Comparison of ENCODE assay signal across 22 cellular contexts in the genomic region with DNA sequence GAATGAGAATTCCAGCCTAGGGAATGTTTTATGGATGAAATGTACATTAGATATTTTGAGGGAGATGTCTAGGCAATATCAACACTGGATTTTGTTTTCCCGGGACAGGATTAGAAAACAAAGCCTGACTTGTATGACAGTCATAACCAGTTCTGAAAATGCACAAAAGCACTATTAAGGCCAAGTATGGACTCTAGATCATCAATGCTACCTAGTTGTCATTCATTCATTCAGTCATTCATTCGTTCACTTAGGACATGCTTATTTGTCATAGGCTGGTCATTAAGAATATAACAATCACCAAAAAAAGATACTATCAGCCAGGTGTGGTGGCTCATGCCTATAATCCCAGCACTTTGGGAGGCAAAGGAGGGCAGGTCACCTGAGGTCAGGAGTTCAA.
DNase-seq lines count a peak whose midpoint lies in the region; ATAC-seq, FAIRE-seq and TF ChIP-seq lines count a peak whose summit lies in the region.
"Had no signal": no experiment of that assay in that cellular context is flagged by ENCODE, and none has a peak within 500 bp of the region (broad histone marks: within the 10 kb centered on the region; RNA-seq: fewer than 3 reads in every experiment).

No MANE protein-coding gene starts in this region.

- intact Hi-C loops in OCI-LY7 (cut with micrococcal nuclease; ENCODE audit: unreplicated experiment) (loop anchor here (5.0 to 10.0 kb wide), 2 partner anchors 440 to 473 kb away; no protein-coding TSS in a partner anchor), GM12878 (cut with micrococcal nuclease; ENCODE audit: unreplicated experiment) (loop anchor here (10.0 kb wide), 1 partner anchor 700 kb away; no protein-coding TSS in a partner anchor)

- H3K4me2 ChIP-seq in Karpas-422 (ENCODE audit: low read depth, low read length, poor library complexity, severe bottlenecking) (no peak overlapping the region), OCI-LY7 (ENCODE audit: low read length) (0 out of 2 replicates have a peak overlapping the region, but pooled peaks have one; percentile 60), GM12878 (ENCODE audit: control insufficient read depth, insufficient read depth) (no peak overlapping the region)
- H3K4me2 ChIP-seq: A549; BLaER1 treated with 17β-estradiol and CSF1 and Interleukin-3, amounts not matched to agents 10 nM and 100 nM had no signal

- in situ Hi-C loops in GM12878 (cut with MboI), result no loop called here

- H3K9me2 ChIP-seq in Karpas-422 (replicated peaks; ENCODE audit: insufficient read depth, low read length), result no peaks in the 10 kb centered on the region
- H3K9me2 ChIP-seq in OCI-LY7 (ENCODE audit: insufficient read depth, low read length), result no peaks in the 10 kb centered on the region

- H3K4me3 ChIP-seq in Karpas-422 (ENCODE audit: low read length), result no peak overlapping the region
- no peak overlapping the region for H3K4me3 ChIP-seq in OCI-LY7 (ENCODE audit: low read depth, low read length, poor library complexity, severe bottlenecking)
- no peak overlapping the region for H3K4me3 ChIP-seq in GM12878
- H3K4me3 ChIP-seq: A549; BLaER1 treated with 17β-estradiol and CSF1 and Interleukin-3, amounts not matched to agents 10 nM and 100 nM had no signal

- FAIRE-seq in GM12891 (lab: Jason Lieb, UNC) (peak; percentile 71), GM12878 (lab: Jason Lieb, UNC) (no peak)
- FAIRE-seq: A549, D721Med, G401.6, GM18507 had no signal

- H3K4me1 ChIP-seq in Karpas-422 (ENCODE audit: low read length) (peaks cover 95% of the 10 kb centered on the region), OCI-LY7 (ENCODE audit: insufficient read depth, low read length, poor library complexity, severe bottlenecking) (peaks cover 76% of the 10 kb centered on the region), GM12878 (ENCODE audit: control insufficient read depth, insufficient read depth, low read length) (peaks cover 33% of the 10 kb centered on the region)
- H3K4me1 ChIP-seq: A549, Caco-2 had no signal

- CTCF ChIA-PET in OCI-LY7 (lab: Charles Lee; ENCODE audit: unreplicated experiment), result no interaction called here
- CTCF ChIA-PET in GM12878 (lab: Yijun Ruan, JAX), result interaction anchor here (0.8 to 1.6 kb wide), 4 partner anchors 11 to 251 kb away, joined by 3 to 7 read pairs (median 4); no protein-coding TSS in a partner anchor

- no peak overlapping the region for H3K9ac ChIP-seq in Karpas-422 (ENCODE audit: low read length)
- H3K9ac ChIP-seq in GM12878 (ENCODE audit: control insufficient read depth, insufficient read depth, low read length), result no peak overlapping the region
- H3K9ac ChIP-seq: BLaER1 treated with 17β-estradiol and CSF1 and Interleukin-3, amounts not matched to agents 10 nM and 100 nM had no signal

- H4K20me1 ChIP-seq in Karpas-422 (ENCODE audit: insufficient read depth, low read depth, low read length) (no peaks in the 10 kb centered on the region), OCI-LY7 (ENCODE audit: insufficient read depth, low read length) (no peaks in the 10 kb centered on the region), GM12878 (ENCODE audit: control insufficient read depth, insufficient read depth) (no peaks in the 10 kb centered on the region)
- H4K20me1 ChIP-seq: BLaER1 treated with 17β-estradiol and CSF1 and Interleukin-3, amounts not matched to agents 10 nM and 100 nM had no signal

- SMC1A ChIA-PET in GM12878 (lab: Charles Lee; ENCODE audit: uncharacterized antibody, unreplicated experiment), result interaction anchor here (0.8 to 1.8 kb wide), 7 partner anchors 9 to 87 kb away, joined by 3 to 11 read pairs (median 4); no protein-coding TSS in a partner anchor

- no peaks in the 10 kb centered on the region for H3K27me3 ChIP-seq in Karpas-422 (ENCODE audit: low read length)
- H3K27me3 ChIP-seq in GM12878 (replicated peaks in 1 of 2; ENCODE audit: control insufficient read depth in 2 of 2, insufficient read depth in 2 of 2, low read length in 1 of 2), result no peaks in the 10 kb centered on the region
- H3K27me3 ChIP-seq: BLaER1 treated with 17β-estradiol and CSF1 and Interleukin-3, amounts not matched to agents 10 nM and 100 nM had no signal

- RAD21 ChIA-PET in GM12878 (lab: Charles Lee; ENCODE audit: unreplicated experiment), result interaction anchor here (1.3 to 4.2 kb wide), 3 partner anchors 11 to 45 kb away, joined by 3 to 45 read pairs (median 39); no protein-coding TSS in a partner anchor

- TF ChIP-seq CTCF in OCI-LY7 (conservative IDR thresholded peaks at IDR 0.05; ENCODE audit: low read length), result no peak
- TF ChIP-seq CTCF in GM12878 (IDR thresholded peaks at IDR 0.05 in 2 of 3, conservative IDR thresholded peaks at IDR 0.05 in 1 of 3; ENCODE audit: control insufficient read depth in 2 of 3, extremely low read depth in 1 of 3, insufficient read depth in 1 of 3, low read depth in 3 of 3, low read length in 3 of 3), result no peak
- TF ChIP-seq CTCF in omental fat pad (IDR thresholded peaks at IDR 0.05), result no peak

- BruUV-seq in OCI-LY7 (replicated peaks; lab: Mats Ljungman, UMichigan) (no TSS peak), GM12878 (replicated peaks; lab: Mats Ljungman, UMichigan) (no TSS peak)

- POLR2A ChIA-PET in OCI-LY7 (lab: Charles Lee) (interaction anchor here (1.1 to 2.5 kb wide), 5 partner anchors 9 to 162 kb away, joined by 3 to 9 read pairs (median 4); no protein-coding TSS in a partner anchor), GM12878 (lab: Charles Lee) (interaction anchor here (1.1 kb wide), 1 partner anchor 9 kb away, joined by 3 read pairs; no protein-coding TSS in a partner anchor)

- H3K27ac ChIP-seq in Karpas-422 (ENCODE audit: low read length), result peak overlapping the region; percentile 87; the same call in 1 of the 2 replicates
- H3K27ac ChIP-seq in OCI-LY7 (ENCODE audit: low read depth, low read length, poor library complexity, severe bottlenecking), result peak overlapping the region; percentile 90
- H3K27ac ChIP-seq in GM12878 (ENCODE audit: control insufficient read depth, insufficient read depth), result peak overlapping the region; percentile 86
- H3K27ac ChIP-seq: 22Rv1; A549; BLaER1 treated with 17β-estradiol and CSF1 and Interleukin-3, amounts not matched to agents 10 nM and 100 nM; C4-2B had no signal

- H3K79me2 ChIP-seq in Karpas-422 (ENCODE audit: low read length) (no peaks in the 10 kb centered on the region), OCI-LY7 (ENCODE audit: insufficient read depth, low read depth, low read length) (no peaks in the 10 kb centered on the region), GM12878 (ENCODE audit: control insufficient read depth, insufficient read depth, low read length) (no peaks in the 10 kb centered on the region)

- no peaks in the 10 kb centered on the region for H3K36me3 ChIP-seq in Karpas-422 (ENCODE audit: insufficient read depth, low read length)
- H3K36me3 ChIP-seq in OCI-LY7 (ENCODE audit: insufficient read depth, low read length), result peaks cover 10% of the 10 kb centered on the region
- no peaks in the 10 kb centered on the region for H3K36me3 ChIP-seq in GM12878 (ENCODE audit: control insufficient read depth in 2 of 2, insufficient read depth in 2 of 2, low read length in 1 of 2)
- H3K36me3 ChIP-seq: BLaER1 treated with 17β-estradiol and CSF1 and Interleukin-3, amounts not matched to agents 10 nM and 100 nM had no signal

- 79% methylated on average over 2 of the region's 2 CpGs for WGBS in GM12878 (ENCODE audit: insufficient coverage, insufficient replicate concordance, low lambda C conversion rate, missing lambda C conversion rate)

- DNase-seq in GM12891 (ENCODE audit: insufficient read length, low spot score), result no peak
- no peak for DNase-seq in Karpas-422
- DNase-seq in OCI-LY7 (ENCODE audit: low spot score), result no peak
- no peak for DNase-seq in GM12878 (ENCODE audit: low read depth, low spot score)
- no peak for DNase-seq in omental fat pad (ENCODE audit: low spot score)
- no peak for DNase-seq in activated T-cell treated with anti-CD3 and anti-CD28 coated beads, Interleukin-2, amount 50 U/mL, for 1 hour
- DNase-seq in KG1 (lab: John Stamatoyannopoulos, UW), result no peak
- DNase-seq: AML-193; Caco-2; Calu3; CD4-positive, alpha-beta T cell; CD8-positive, alpha-beta T cell; DMS79 treated with DMSO at 0.1 percent for 48 hours; GF-D8 had no signal

- no peak for TF ChIP-seq POLR2A in GM12891 (IDR thresholded peaks at IDR 0.05; ENCODE audit: low read depth, low read length)
- TF ChIP-seq POLR2A in GM12878 (IDR thresholded peaks at IDR 0.05; ENCODE audit: low read depth, low read length), result no peak

- no peak for TF ChIP-seq RAD21 in GM12878 (IDR thresholded peaks at IDR 0.05; ENCODE audit: insufficient read depth, low read depth, low read length)

- H2AFZ ChIP-seq in Karpas-422 (ENCODE audit: low read length) (no peak overlapping the region), OCI-LY7 (ENCODE audit: low read length) (peak overlapping the region; percentile 83; the same call in 1 of the 2 replicates), GM12878 (ENCODE audit: control insufficient read depth, low read depth, low read length) (no peak overlapping the region)

- ATAC-seq in GM12878, result no peak
- ATAC-seq in omental fat pad (ENCODE audit: low FRiP score), result no peak
- no peak for ATAC-seq in HG03135 (IDR thresholded peaks at IDR 0.05; ENCODE audit: unreplicated experiment)
- ATAC-seq: A549; CD8-positive, alpha-beta T cell had no signal

- H3K9me3 ChIP-seq in Karpas-422 (ENCODE audit: low read length), result no peaks in the 10 kb centered on the region
- H3K9me3 ChIP-seq in OCI-LY7 (ENCODE audit: low read length), result peaks cover 10% of the 10 kb centered on the region; the same call in 1 of the 2 replicates
- peaks cover 8% of the 10 kb centered on the region for H3K9me3 ChIP-seq in GM12878 (replicated peaks; ENCODE audit: control insufficient read depth, insufficient read depth, low read length)
- H3K9me3 ChIP-seq: BLaER1 treated with 17β-estradiol and CSF1 and Interleukin-3, amounts not matched to agents 10 nM and 100 nM; Caco-2 had no signal

- no peak for TF ChIP-seq EP300 in GM12878 (IDR thresholded peaks at IDR 0.05; ENCODE audit: borderline replicate concordance in 1 of 2, control insufficient read depth in 1 of 2, low read depth in 2 of 2, low read length in 2 of 2)

TF ChIP-seq in GM12891, 5 proteins besides CTCF, POLR2A, EP300 and RAD21:
- no peak for TF ChIP-seq POU2F2 (IDR thresholded peaks at IDR 0.05; ENCODE audit: low read depth, low read length)
- TF ChIP-seq PAX5 (IDR thresholded peaks at IDR 0.05; ENCODE audit: insufficient read depth, low read length, severe bottlenecking), result no peak
- TF ChIP-seq TAF1 (IDR thresholded peaks at IDR 0.05; ENCODE audit: low read depth, low read length), result no peak
- TF ChIP-seq SPI1 (IDR thresholded peaks at IDR 0.05; ENCODE audit: low read depth, low read length), result no peak
- TF ChIP-seq POLR2AphosphoS5 (IDR thresholded peaks at IDR 0.05; ENCODE audit: low read depth, low read length), result no peak

TF ChIP-seq in GM12878, 131 proteins besides CTCF, POLR2A, EP300 and RAD21 (continues in another document):
- TF ChIP-seq MYC (IDR thresholded peaks at IDR 0.05; ENCODE audit: insufficient read depth, insufficient read length, insufficient replicate concordance, low read length, severe bottlenecking), result no peak
- no peak for TF ChIP-seq MTA3 (IDR thresholded peaks at IDR 0.05; ENCODE audit: borderline replicate concordance, low read length)
- TF ChIP-seq ZNF384 (IDR thresholded peaks at IDR 0.05; ENCODE audit: borderline replicate concordance, low read depth, low read length), result no peak
- TF ChIP-seq JUNB (IDR thresholded peaks at IDR 0.05), result no peak
- no peak for TF ChIP-seq HDAC2 (IDR thresholded peaks at IDR 0.05)
- TF ChIP-seq TARDBP (IDR thresholded peaks at IDR 0.05; ENCODE audit: borderline replicate concordance), result no peak
